Comparison of ENCODE assay signal across 9 cellular contexts in the genomic region with DNA sequence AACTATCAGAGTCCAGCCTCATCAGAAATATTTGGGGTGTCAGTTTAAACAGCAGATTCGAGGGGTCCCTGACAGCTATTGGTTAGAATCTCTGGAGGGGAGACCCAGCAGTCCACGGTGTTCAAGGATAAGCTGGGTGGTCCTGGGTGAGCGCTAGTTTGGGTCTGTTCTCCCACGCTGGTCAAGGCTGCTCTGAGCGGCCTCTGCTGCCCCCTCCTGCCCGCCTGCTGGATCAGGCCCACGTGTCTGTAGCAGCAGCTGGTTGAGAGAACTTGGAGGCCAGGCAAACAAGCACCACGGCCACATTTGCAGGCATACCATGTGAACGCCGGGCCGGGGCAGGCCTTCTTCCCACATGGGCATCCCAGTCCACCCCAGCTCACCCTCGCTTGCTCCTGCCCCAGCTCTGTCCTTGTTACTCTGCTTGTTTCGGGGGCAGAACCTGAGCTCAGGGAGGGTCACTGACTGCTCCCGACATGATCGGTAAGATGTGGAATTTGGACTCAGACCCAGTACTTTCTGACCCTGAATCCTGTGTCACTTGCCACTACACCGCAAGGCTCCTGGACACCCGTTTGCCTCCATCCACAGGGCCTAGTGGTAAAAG. TPM values are rescaled to one million over a fixed set of nuclear protein-coding genes. Genes with fewer than 3 reads are reported as not detected.
DNase-seq lines count a peak whose midpoint lies in the region; ATAC-seq and TF ChIP-seq lines count a peak whose summit lies in the region.
"Had no signal": no experiment of that assay in that cellular context is flagged by ENCODE, and none has a peak within 500 bp of the region (broad histone marks: within the 10 kb centered on the region; RNA-seq: fewer than 3 reads in every experiment).

No MANE protein-coding gene starts in this region.

- peaks cover 0 to 3% of the 10 kb centered on the region in 2 donors for H3K36me3 Mint-ChIP-seq in CD14-positive monocyte
- H3K36me3 Mint-ChIP-seq in GM23338 (ENCODE audit: low read depth), result no peaks in the 10 kb centered on the region
- H3K36me3 Mint-ChIP-seq: natural killer cell treated with Interleukin-12 subunit alpha and Interleukin-12 subunit beta and Interleukin-15 and Interleukin-18, amount 100 ng/mL, for 72 hours had no signal

- peaks cover 0 to 8% (median under 1%) of the 10 kb centered on the region in 7 donors for H3K9me3 Mint-ChIP-seq in CD14-positive monocyte
- no peaks in the 10 kb centered on the region; the same call in 1 of the 3 replicates for H3K9me3 Mint-ChIP-seq in GM23338
- H3K9me3 Mint-ChIP-seq: natural killer cell treated with Interleukin-12 subunit alpha and Interleukin-12 subunit beta and Interleukin-15 and Interleukin-18, amount 100 ng/mL, for 72 hours had no signal

- no peak overlapping the region for H2AFZ ChIP-seq in GM23338

- H3K27me3 ChIP-seq in GM23338 (ENCODE audit: insufficient read depth), result peaks cover 70% of the 10 kb centered on the region
- H3K27me3 ChIP-seq in SJCRH30, result no peaks in the 10 kb centered on the region

- 0 out of 2 replicates have a peak, but pooled peaks cover 5% of the 10 kb centered on the region for H3F3A ChIP-seq in GM23338 (replicated peaks; ENCODE audit: low read depth)

- H3K36me3 ChIP-seq in GM23338 (ENCODE audit: insufficient read depth), result no peaks in the 10 kb centered on the region
- H3K36me3 ChIP-seq in SJCRH30, result peaks cover 20% of the 10 kb centered on the region

- DNase-seq in CD14-positive monocyte (ENCODE audit: low spot score) (no peak), GM23338 (ENCODE audit: low spot score) (peak; percentile 80), SJCRH30 (peak; percentile 70 to 74), epithelial cell of esophagus (ENCODE audit: low read depth) (peak; percentile 52), mucosa of gallbladder (ENCODE audit: low spot score) (peak; percentile 68)
- no peak for DNase-seq in activated effector memory CD4-positive, alpha-beta T cell treated with Interleukin-2 at 50 U/mL for 16 hours

- H3K27ac Mint-ChIP-seq in CD14-positive monocyte, result no peak overlapping the region
- no peak overlapping the region for H3K27ac Mint-ChIP-seq in GM23338
- H3K27ac Mint-ChIP-seq: natural killer cell treated with Interleukin-12 subunit alpha and Interleukin-12 subunit beta and Interleukin-15 and Interleukin-18, amount 100 ng/mL, for 72 hours had no signal

- H3K9me2 ChIP-seq in GM23338 (ENCODE audit: insufficient read depth), result no peaks in the 10 kb centered on the region

- H3K4me2 ChIP-seq in GM23338, result no peak overlapping the region

- peak overlapping the region in 1 of 2 donors; percentile 78 for H3K4me3 Mint-ChIP-seq in CD14-positive monocyte
- no peak overlapping the region for H3K4me3 Mint-ChIP-seq in GM23338
- H3K4me3 Mint-ChIP-seq: natural killer cell treated with Interleukin-12 subunit alpha and Interleukin-12 subunit beta and Interleukin-15 and Interleukin-18, amount 100 ng/mL, for 72 hours had no signal

- H3K4me3 ChIP-seq in GM23338 (no peak overlapping the region), SJCRH30 (no peak overlapping the region), epithelial cell of esophagus (ENCODE audit: low read length) (no peak overlapping the region)

- no peaks in the 10 kb centered on the region for H3K9me3 ChIP-seq in SJCRH30 (replicated peaks)

- intact Hi-C loops in CD14-positive monocyte (cut with micrococcal nuclease), result no loop called here

- TF ChIP-seq CTCF in CD14-positive monocyte (IDR thresholded peaks at IDR 0.05), result peak; percentile 22
- peak; percentile 74 to 91 for TF ChIP-seq CTCF in GM23338 (conservative IDR thresholded peaks at IDR 0.05; ENCODE audit: low read depth in 2 of 2)
- peak; percentile 61 for TF ChIP-seq CTCF in epithelial cell of esophagus (IDR thresholded peaks at IDR 0.05; ENCODE audit: insufficient read depth, low read depth, low read length, missing control alignments)

- ATAC-seq in GM23338 (peak; percentile 63), HG03354 (IDR thresholded peaks at IDR 0.05; ENCODE audit: poor library complexity, severe bottlenecking, unreplicated experiment) (no peak), GM18502 (IDR thresholded peaks at IDR 0.05; ENCODE audit: poor library complexity, unreplicated experiment) (no peak)

- H3K27me3 Mint-ChIP-seq in CD14-positive monocyte (ENCODE audit: low read depth in 3 of 3), result peaks cover 75 to 94% (median 77%) of the 10 kb centered on the region in 3 donors
- peaks cover 76% of the 10 kb centered on the region for H3K27me3 Mint-ChIP-seq in GM23338 (ENCODE audit: insufficient read depth, low read depth, poor library complexity)

- H3K4me1 Mint-ChIP-seq in CD14-positive monocyte, result peaks cover 4% of the 10 kb centered on the region
- peaks cover 20% of the 10 kb centered on the region for H3K4me1 Mint-ChIP-seq in GM23338

- H3K4me1 ChIP-seq in GM23338 (ENCODE audit: insufficient read depth) (peaks cover 22% of the 10 kb centered on the region), SJCRH30 (0 out of 2 replicates have a peak, but pooled peaks cover 4% of the 10 kb centered on the region)

- no peaks in the 10 kb centered on the region for H3K79me2 ChIP-seq in GM23338 (replicated peaks; ENCODE audit: insufficient read depth)

- H4K20me1 ChIP-seq in GM23338 (replicated peaks; ENCODE audit: insufficient read depth), result peaks cover 11% of the 10 kb centered on the region

- H3K27ac ChIP-seq in GM23338 (ENCODE audit: low read depth) (no peak overlapping the region), SJCRH30 (no peak overlapping the region)

TF ChIP-seq in GM23338, 12 proteins besides CTCF, POLR2A, EP300 and RAD21:
- peak; percentile 49 for TF ChIP-seq EZH2 (IDR thresholded peaks at IDR 0.05; ENCODE audit: low read depth, unreplicated experiment)
- TF ChIP-seq, protein P1, sequence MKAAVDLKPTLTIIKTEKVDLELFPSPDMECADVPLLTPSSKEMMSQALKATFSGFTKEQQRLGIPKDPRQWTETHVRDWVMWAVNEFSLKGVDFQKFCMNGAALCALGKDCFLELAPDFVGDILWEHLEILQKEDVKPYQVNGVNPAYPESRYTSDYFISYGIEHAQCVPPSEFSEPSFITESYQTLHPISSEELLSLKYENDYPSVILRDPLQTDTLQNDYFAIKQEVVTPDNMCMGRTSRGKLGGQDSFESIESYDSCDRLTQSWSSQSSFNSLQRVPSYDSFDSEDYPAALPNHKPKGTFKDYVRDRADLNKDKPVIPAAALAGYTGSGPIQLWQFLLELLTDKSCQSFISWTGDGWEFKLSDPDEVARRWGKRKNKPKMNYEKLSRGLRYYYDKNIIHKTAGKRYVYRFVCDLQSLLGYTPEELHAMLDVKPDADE (IDR thresholded peaks at IDR 0.05), result no peak

RNA-seq across cellular contexts. Expression of a gene that starts 7.4 kb away (rescaled TPM):
- not detected for polyA plus RNA-seq in CD14-positive monocyte
- total RNA-seq in GM23338 (2014; rRNA removed; shearing (Covaris generic)), result 0.10 TPM in 1 of 2 replicates, not detected in the other
- polyA plus RNA-seq in GM23338 (2016; fragmentation: Nextera tagmentation; extraction: Ambion mirVana), result 0.15 TPM in 1 of 2 replicates, not detected in the other
- 24.6 and 24.9 TPM in 2 replicates for total RNA-seq in SJCRH30 (2014; rRNA removed; shearing (Covaris generic))
- total RNA-seq in mucosa of gallbladder, result 31.0 TPM
- total RNA-seq: natural killer cell treated with Interleukin-12 subunit alpha and Interleukin-12 subunit beta and Interleukin-15 and Interleukin-18, amount 100 ng/mL, for 72 hours had no signal

RNA-seq across cellular contexts. Expression of a gene that starts 37.3 kb away (rescaled TPM):
- polyA plus RNA-seq in CD14-positive monocyte (10 to 100 TPM in 1 of 2 donors, 1 to 10 TPM in 1; 7.2 to 11.7 TPM), GM23338 (2016; fragmentation: Nextera tagmentation; extraction: Ambion mirVana) (7.2 and 9.7 TPM in 2 replicates)
- 8.1 and 12.6 TPM in 2 replicates for total RNA-seq in GM23338 (2014; rRNA removed; shearing (Covaris generic))
- total RNA-seq in SJCRH30 (2014; rRNA removed; shearing (Covaris generic)), result 5.9 and 7.2 TPM in 2 replicates
- total RNA-seq in mucosa of gallbladder, result 29.0 TPM

RNA-seq across cellular contexts. Expression of a gene that starts 48.9 kb away (rescaled TPM):
- polyA plus RNA-seq in CD14-positive monocyte (not detected), GM23338 (2016; fragmentation: Nextera tagmentation; extraction: Ambion mirVana) (0.14 and 0.16 TPM in 2 replicates)
- not detected in 2 replicates for total RNA-seq in GM23338 (2014; rRNA removed; shearing (Covaris generic))
- 3.0 and 3.1 TPM in 2 replicates for total RNA-seq in SJCRH30 (2014; rRNA removed; shearing (Covaris generic))
- total RNA-seq in mucosa of gallbladder, result 0.92 TPM
- total RNA-seq: natural killer cell treated with Interleukin-12 subunit alpha and Interleukin-12 subunit beta and Interleukin-15 and Interleukin-18, amount 100 ng/mL, for 72 hours had no signal

Comparison
In these comparisons a context has a peak if more than half of its experiments do, and no peak if none do; other contexts are left out.
1. DNase-seq: peak in GM23338 (single experiment), SJCRH30 (2 of 2), epithelial cell of esophagus (single experiment) and mucosa of gallbladder (single experiment); none in CD14-positive monocyte (single experiment) and activated effector memory CD4-positive, alpha-beta T cell treated with Interleukin-2 at 50 U/mL for 16 hours (single experiment).
2. CTCF ChIP-seq: peak in every context shown above with its lines; median percentile 82 in GM23338; 61 in epithelial cell of esophagus; 22 in CD14-positive monocyte.
3. RNA of a gene that starts 7.4 kb away (total RNA-seq): 31.0 TPM in mucosa of gallbladder (single experiment) and 24.6 to 24.9 TPM in SJCRH30; 0.10 TPM in GM23338; every median in the first group is over 10 times any median in the second.